9 cellular contexts compared by ENCODE assay signal in the genomic region with DNA sequence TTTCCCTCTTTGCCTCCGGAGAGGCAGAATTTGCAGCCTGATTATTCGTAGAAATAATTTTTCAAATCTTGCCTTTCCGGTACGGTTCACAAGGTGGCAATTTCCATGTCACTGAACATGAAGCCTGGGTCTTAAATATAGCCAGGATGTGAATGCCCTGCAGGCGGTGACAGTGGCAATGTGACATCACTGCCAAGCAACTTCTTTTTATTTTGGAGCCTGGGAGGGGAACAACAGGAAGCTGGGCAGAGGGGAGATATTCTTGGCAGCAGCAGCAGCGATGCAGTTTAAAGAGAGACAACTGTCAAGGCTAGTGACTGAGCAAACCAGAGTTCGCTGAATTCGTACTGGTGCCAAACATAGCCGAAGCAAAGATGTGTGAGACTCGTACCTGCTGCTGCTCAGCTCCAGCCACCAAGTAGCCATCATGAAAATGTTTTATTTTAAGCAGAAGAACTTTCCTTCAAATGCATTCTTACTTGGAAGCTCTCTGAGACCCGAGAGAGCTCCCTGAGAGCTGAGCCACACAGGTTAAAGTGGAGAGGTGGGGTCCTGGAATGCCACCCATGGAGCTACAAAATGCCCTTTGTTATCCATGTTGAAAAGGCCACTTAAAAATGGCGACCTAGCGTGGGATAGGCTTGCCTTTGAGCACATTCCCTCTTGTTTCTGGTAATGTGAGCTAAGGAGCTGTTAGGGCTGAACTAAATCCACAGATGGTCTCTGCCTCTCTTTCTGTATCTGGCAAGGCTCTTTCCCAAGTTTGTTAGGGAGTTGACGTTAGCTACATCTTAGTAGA.
DNase-seq lines count a peak whose midpoint lies in the region; TF ChIP-seq lines count a peak whose summit lies in the region.
"Had no signal": no experiment of that assay in that cellular context is flagged by ENCODE, and none has a peak within 500 bp of the region (broad histone marks: within the 10 kb centered on the region; RNA-seq: fewer than 3 reads in every experiment).

No MANE protein-coding gene starts in this region.

- WGBS in hepatocyte (ENCODE audit: low lambda C conversion rate, missing lambda C conversion rate), result 71% methylated on average over 14 of the region's 14 CpGs

- H4K20me1 ChIP-seq in hepatocyte (ENCODE audit: insufficient read depth, poor library complexity, severe bottlenecking) (no peaks in the 10 kb centered on the region), osteoblast (ENCODE audit: insufficient read depth, low read length) (no peaks in the 10 kb centered on the region)

- DNase-seq in G401 (ENCODE audit: low spot score) (peak; percentile 8), NCI-H1694 (lab: John Stamatoyannopoulos, UW) (peak; percentile 40), chondrocyte (ENCODE audit: low spot score) (no peak), hepatocyte (ENCODE audit: low spot score) (no peak), dorsolateral prefrontal cortex (no peak), osteoblast (ENCODE audit: insufficient read length, low spot score, missing footprints) (no peak)
- no peak for DNase-seq in NK-92 treated with Interleukin-12 subunit alpha and Interleukin-12 subunit beta, amount 100 ng/mL, for 24 hours (lab: John Stamatoyannopoulos, UW)
- DNase-seq: NCI-H2029 had no signal

- H3K9me3 ChIP-seq in hepatocyte (ENCODE audit: low read depth) (no peaks in the 10 kb centered on the region), osteoblast (ENCODE audit: low read depth, low read length) (no peaks in the 10 kb centered on the region)

- H3K4me3 Mint-ChIP-seq in chondrocyte (ENCODE audit: unreplicated experiment), result no peak overlapping the region
- no peak overlapping the region for H3K4me3 Mint-ChIP-seq in nephron

- peak overlapping the region; percentile 22 for H3K27ac Mint-ChIP-seq in chondrocyte (ENCODE audit: unreplicated experiment)
- H3K27ac Mint-ChIP-seq in nephron, result peak overlapping the region; percentile 31 to 68 (median 54)

- in situ Hi-C loops in G401 (cut with HindIII; ENCODE audit: low sequenced_read_pairs), result no loop called here

- no peak for TF ChIP-seq CTCF in chondrocyte (IDR thresholded peaks at IDR 0.05)
- no peak for TF ChIP-seq CTCF in nephron (IDR thresholded peaks at IDR 0.05; ENCODE audit: unreplicated experiment in 3 of 3)
- no peak for TF ChIP-seq CTCF in hepatocyte (IDR thresholded peaks at IDR 0.05; ENCODE audit: poor library complexity)
- no peak for TF ChIP-seq CTCF in dorsolateral prefrontal cortex (IDR thresholded peaks at IDR 0.05 in 54 of 56, conservative IDR thresholded peaks at IDR 0.05 in 2 of 56; ENCODE audit: low read depth in 1 of 56, partially characterized antibody in 56 of 56)
- no peak for TF ChIP-seq CTCF in osteoblast (IDR thresholded peaks at IDR 0.05; ENCODE audit: extremely low read depth, low read depth, low read length)

- H3K4me1 Mint-ChIP-seq in chondrocyte (ENCODE audit: low read depth) (peaks cover 19% of the 10 kb centered on the region), nephron (peaks cover 28% of the 10 kb centered on the region)

- H3K36me3 Mint-ChIP-seq in chondrocyte (ENCODE audit: low read depth), result no peaks in the 10 kb centered on the region
- no peaks in the 10 kb centered on the region for H3K36me3 Mint-ChIP-seq in nephron (ENCODE audit: low read depth)

- no peaks in the 10 kb centered on the region for H3K27me3 Mint-ChIP-seq in chondrocyte (ENCODE audit: low read depth)
- H3K27me3 Mint-ChIP-seq in nephron (ENCODE audit: low read depth), result peaks cover 6% of the 10 kb centered on the region

- H3K4me2 ChIP-seq in hepatocyte (no peak overlapping the region), osteoblast (ENCODE audit: insufficient read depth, low read length) (no peak overlapping the region)

- H3K4me1 ChIP-seq in hepatocyte (ENCODE audit: insufficient read depth) (no peaks in the 10 kb centered on the region), osteoblast (ENCODE audit: insufficient read depth, low read length) (no peaks in the 10 kb centered on the region)

- H3K9me2 ChIP-seq in hepatocyte (replicated peaks; ENCODE audit: insufficient read depth), result no peaks in the 10 kb centered on the region

- H3K4me3 ChIP-seq in hepatocyte (no peak overlapping the region), dorsolateral prefrontal cortex (peak overlapping the region in 5 of 59 donors; percentile 5 to 17 (median 10)), osteoblast (ENCODE audit: insufficient read depth, low read length) (no peak overlapping the region)

- H3K79me2 ChIP-seq in hepatocyte (no peaks in the 10 kb centered on the region), osteoblast (ENCODE audit: insufficient read depth, low read length) (no peaks in the 10 kb centered on the region)

- no peaks in the 10 kb centered on the region for H3K36me3 ChIP-seq in hepatocyte (replicated peaks; ENCODE audit: insufficient read depth, low read depth)
- no peaks in the 10 kb centered on the region for H3K36me3 ChIP-seq in osteoblast (ENCODE audit: insufficient read depth, low read length)

- H3K27ac ChIP-seq in hepatocyte (no peak overlapping the region), dorsolateral prefrontal cortex (peak overlapping the region in 15 of 59 donors; percentile 0 to 74 (median 27)), osteoblast (ENCODE audit: low read depth, low read length) (no peak overlapping the region)

- no peaks in the 10 kb centered on the region for H3K9me3 Mint-ChIP-seq in chondrocyte (ENCODE audit: low read depth)
- H3K9me3 Mint-ChIP-seq in nephron, result no peaks in the 10 kb centered on the region

- H2AFZ ChIP-seq in hepatocyte (no peak overlapping the region), osteoblast (ENCODE audit: low read length) (no peak overlapping the region)

- intact Hi-C loops in dorsolateral prefrontal cortex (cut with DNase I), result no loop called here

- H3K27me3 ChIP-seq in hepatocyte (no peaks in the 10 kb centered on the region), dorsolateral prefrontal cortex (no peaks in the 10 kb centered on the region), osteoblast (ENCODE audit: insufficient read depth, low read length) (no peaks in the 10 kb centered on the region)

Comparison
In these comparisons a context has a peak if more than half of its experiments do, and no peak if none do; other contexts are left out.
1. DNase-seq: peak in G401 (single experiment) and NCI-H1694 (single experiment); none in chondrocyte (single experiment), hepatocyte (single experiment), dorsolateral prefrontal cortex (0 of 10), osteoblast (single experiment) and NK-92 treated with Interleukin-12 subunit alpha and Interleukin-12 subunit beta, amount 100 ng/mL, for 24 hours (single experiment).